2 cellular contexts compared by ENCODE assay signal in genomic region chr4:105306158-105306781, GRCh38.
A peak's percentile ranks its signal among the peaks of the same experiment; 100 is the strongest.
TF ChIP-seq lines count a peak whose summit lies in the region.

No MANE protein-coding gene starts in this region.

TF ChIP-seq in GM12891, 5 proteins besides CTCF, POLR2A, EP300 and RAD21 (continued from another document):
- no peak for TF ChIP-seq PAX5 (IDR thresholded peaks at IDR 0.05; ENCODE audit: insufficient read depth, low read length, severe bottlenecking)

TF ChIP-seq in K562, 482 proteins besides CTCF, POLR2A, EP300 and RAD21:
- peak; percentile 19; the same call in 1 of the 2 replicates for TF ChIP-seq TFE3 (CRISPR knock-in tag; IDR thresholded peaks at IDR 0.05)
- no peak for TF ChIP-seq LARP7 (IDR thresholded peaks at IDR 0.05)
